8 cellular contexts compared by ENCODE assay signal in genomic region chr12:125065021-125065752, GRCh38. TPM values are rescaled to one million over a fixed set of nuclear protein-coding genes. Genes with fewer than 3 reads are reported as not detected.
A peak's percentile ranks its signal among the peaks of the same experiment; 100 is the strongest.
DNase-seq lines count a peak whose midpoint lies in the region; ATAC-seq and TF ChIP-seq lines count a peak whose summit lies in the region.

AACS (plus strand) TSS chr12:125065435; CDS start chr12:125065585, 150 bp downstream.

- peak within 1 kb of the TSS; percentile 76 to 87 for H3K9ac ChIP-seq in stomach smooth muscle (ENCODE audit: low read length in 2 of 2)

- no peak within 1 kb of the TSS for H3K27ac Mint-ChIP-seq in neural crest cell (ENCODE audit: unreplicated experiment)

- peak within 1 kb of the TSS; percentile 83 for H3K4me3 ChIP-seq in fibroblast of villous mesenchyme (ENCODE audit: low read depth, low read length)
- H3K4me3 ChIP-seq in stomach smooth muscle (ENCODE audit: low read length in 2 of 2) = peak within 1 kb of the TSS; percentile 88

- no peaks in the 10 kb centered on the region for H3K9me3 ChIP-seq in stomach smooth muscle (ENCODE audit: control insufficient read depth in 2 of 2, low read length in 2 of 2)

- no peaks in the 10 kb centered on the region for H3K36me3 ChIP-seq in stomach smooth muscle (ENCODE audit: control insufficient read depth in 2 of 2, insufficient read depth in 2 of 2, low read length in 2 of 2)

- H3K9me3 Mint-ChIP-seq in neural crest cell = peaks cover 2% of the 10 kb centered on the region

- CTCF ChIA-PET in RWPE1 (lab: Yijun Ruan, JAX) = interaction anchor here (0.5 kb wide), 1 partner anchor 83 kb away, joined by 9 read pairs; no protein-coding TSS in a partner anchor

- peak; percentile 82 for DNase-seq in Daoy (ENCODE audit: low read depth)
- peak; percentile 73 for DNase-seq in KBM-7
- DNase-seq in RWPE1 (ENCODE audit: low spot score) = peak; percentile 88
- peak; percentile 90 for DNase-seq in activated effector memory CD4-positive, alpha-beta T cell treated with anti-CD3 and anti-CD28 coated beads, Interleukin-2, amount 50 U/mL, for 16 hours
- peak; percentile 72 for DNase-seq in fibroblast of villous mesenchyme (ENCODE audit: low read depth)
- DNase-seq in neural crest cell (ENCODE audit: low read depth, low spot score) = peak; percentile 73

- H3K27me3 Mint-ChIP-seq in neural crest cell (ENCODE audit: low read depth) = peaks cover 16% of the 10 kb centered on the region

- H3K4me1 ChIP-seq in stomach smooth muscle (ENCODE audit: control insufficient read depth, insufficient read depth, low read length) = peaks cover 14% of the 10 kb centered on the region

- ATAC-seq in GM21723 (IDR thresholded peaks at IDR 0.05; ENCODE audit: unreplicated experiment) = peak; percentile 95

- in situ Hi-C loops in KBM-7 (cut with MboI; ENCODE audit: low pct_unique_long_range_greater_than_20kb, low sequenced_read_pairs) = no loop called here

- peak within 1 kb of the TSS; percentile 89 for H3K4me3 Mint-ChIP-seq in neural crest cell

- no peaks in the 10 kb centered on the region for H3K27me3 ChIP-seq in stomach smooth muscle (ENCODE audit: control insufficient read depth in 1 of 2, insufficient read depth in 2 of 2, low read length in 2 of 2)

- POLR2A ChIA-PET in RWPE1 (lab: Yijun Ruan, JAX; ENCODE audit: low non-redundant PET) = no interaction called here

- peaks cover 23% of the 10 kb centered on the region for H3K4me1 Mint-ChIP-seq in neural crest cell

- H3K27ac ChIP-seq in RWPE1 = peak within 1 kb of the TSS; percentile 75
- no peak within 1 kb of the TSS for H3K27ac ChIP-seq in stomach smooth muscle (ENCODE audit: low read length)

- peaks cover 6% of the 10 kb centered on the region for H3K36me3 Mint-ChIP-seq in neural crest cell (ENCODE audit: low read depth)

- no peak for TF ChIP-seq CTCF in RWPE1 (conservative IDR thresholded peaks at IDR 0.05; ENCODE audit: low read depth)
- TF ChIP-seq CTCF in fibroblast of villous mesenchyme (IDR thresholded peaks at IDR 0.05; ENCODE audit: insufficient read depth, low read depth, low read length) = no peak
- no peak for TF ChIP-seq CTCF in neural crest cell (conservative IDR thresholded peaks at IDR 0.05)

RNA-seq across cellular contexts. Expression of gene AACS, which starts in this region (rescaled TPM):
- total RNA-seq in Daoy (2014; rRNA removed; shearing (Covaris generic)) = 12.6 and 15.1 TPM in 2 replicates
- total RNA-seq in fibroblast of villous mesenchyme (42.5 and 44.9 TPM in 2 replicates), neural crest cell (31.9 and 32.2 TPM in 2 replicates)
